Comparison of ENCODE assay signal across 8 cellular contexts in genomic region chr10:122298598-122299301, GRCh38. TPM values are rescaled to one million over a fixed set of nuclear protein-coding genes. Genes with fewer than 3 reads are reported as not detected.
A peak's percentile ranks its signal among the peaks of the same experiment; 100 is the strongest.
DNase-seq lines count a peak whose midpoint lies in the region; ATAC-seq and TF ChIP-seq lines count a peak whose summit lies in the region.

No MANE protein-coding gene starts in this region.

- POLR2A ChIA-PET in RWPE1 (lab: Yijun Ruan, JAX; ENCODE audit: low non-redundant PET): interaction anchor here (1.1 kb wide), 1 partner anchor 46 kb away, joined by 4 read pairs; no protein-coding TSS in a partner anchor

- WGBS in suprapubic skin: 29% methylated on average over 12 of the region's 15 CpGs

- intact Hi-C loops in CD14-positive monocyte (cut with micrococcal nuclease): loop anchor here (2.0 to 10.0 kb wide), 4 partner anchors 136 to 269 kb away; partner anchors contain the start of gene DMBT1 (in 1 of the 2)

- H3K27ac ChIP-seq in RWPE1: peak overlapping the region; percentile 68
- no peak overlapping the region for H3K27ac ChIP-seq in suprapubic skin

- no peak overlapping the region for H3K4me3 Mint-ChIP-seq in CD14-positive monocyte

- H3K9me3 ChIP-seq in suprapubic skin: no peaks in the 10 kb centered on the region

- H3K27ac Mint-ChIP-seq in CD14-positive monocyte: no peak overlapping the region

- DNase-seq in CD14-positive monocyte (ENCODE audit: low spot score) (no peak), LHCN-M2 (ENCODE audit: low read depth) (peak; percentile 72), RWPE1 (ENCODE audit: low spot score) (peak; percentile 86), foreskin melanocyte (peak; percentile 62), omental fat pad (ENCODE audit: low spot score) (peak; percentile 47), suprapubic skin (ENCODE audit: low spot score in 2 of 2) (no peak)
- DNase-seq in activated effector memory CD4-positive, alpha-beta T cell treated with anti-CD3 and anti-CD28 coated beads, Interleukin-2, amount 50 U/mL, for 16 hours: peak; percentile 86

- H3K27me3 Mint-ChIP-seq in CD14-positive monocyte (ENCODE audit: low read depth in 3 of 3): peaks cover 3 to 9% (median 8%) of the 10 kb centered on the region in 3 donors

- ATAC-seq in GM21360 (IDR thresholded peaks at IDR 0.05; ENCODE audit: unreplicated experiment) (peak; percentile 54), omental fat pad (ENCODE audit: low FRiP score) (peak; percentile 79)

- no peaks in the 10 kb centered on the region for H3K36me3 Mint-ChIP-seq in CD14-positive monocyte

- no peaks in the 10 kb centered on the region for H3K36me3 ChIP-seq in suprapubic skin

- CTCF ChIA-PET in RWPE1 (lab: Yijun Ruan, JAX): interaction anchor here (0.5 to 1.7 kb wide), 41 partner anchors 9 to 472 kb away, joined by 3 to 26 read pairs (median 4); partner anchors contain the start of gene BTBD16

- H3K4me3 ChIP-seq in suprapubic skin: no peak overlapping the region

- no peak for TF ChIP-seq EP300 in suprapubic skin (IDR thresholded peaks at IDR 0.05)

- no peaks in the 10 kb centered on the region for H3K4me1 Mint-ChIP-seq in CD14-positive monocyte

- H3K27me3 ChIP-seq in suprapubic skin: no peaks in the 10 kb centered on the region

- H3K9me3 Mint-ChIP-seq in CD14-positive monocyte: no peaks in the 10 kb centered on the region

- TF ChIP-seq CTCF in CD14-positive monocyte (IDR thresholded peaks at IDR 0.05): peak; percentile 81
- TF ChIP-seq CTCF in RWPE1 (conservative IDR thresholded peaks at IDR 0.05; ENCODE audit: low read depth): peak; percentile 88
- peak in 1 of 3 donors; percentile 94 for TF ChIP-seq CTCF in omental fat pad (IDR thresholded peaks at IDR 0.05)
- peak; percentile 85 to 86 for TF ChIP-seq CTCF in suprapubic skin (IDR thresholded peaks at IDR 0.05)

- peaks cover 18% of the 10 kb centered on the region for H3K4me1 ChIP-seq in suprapubic skin

- no peak for TF ChIP-seq POLR2A in suprapubic skin (IDR thresholded peaks at IDR 0.05)

RNA-seq across cellular contexts. Expression of gene BTBD16, which starts 27.7 kb away (rescaled TPM):
- not detected for polyA plus RNA-seq in CD14-positive monocyte
- not detected in 2 replicates for total RNA-seq in LHCN-M2 (2014; rRNA removed)
- polyA plus RNA-seq in LHCN-M2 (2012): not detected
- total RNA-seq in omental fat pad: under 1 TPM in 1 of 4 donors, not detected in 3; 0.37 TPM
- total RNA-seq in suprapubic skin: 10 to 100 TPM in 1 of 4 donors, 1 to 10 TPM in 2, under 1 TPM in 1; 0.85 to 10.2 (median 5.1) TPM

Comparison
In these comparisons a context has a peak if more than half of its experiments do, and no peak if none do; other contexts are left out.
1. DNase-seq: peak in LHCN-M2 (single experiment), RWPE1 (single experiment), activated effector memory CD4-positive, alpha-beta T cell treated with anti-CD3 and anti-CD28 coated beads, Interleukin-2, amount 50 U/mL, for 16 hours (single experiment), foreskin melanocyte (single experiment) and omental fat pad (single experiment); none in CD14-positive monocyte (single experiment) and suprapubic skin (0 of 2).